ENCODE assay signal across 15 cellular contexts in genomic region chr9:4386819-4387218, GRCh38.
DNase-seq lines count a peak whose midpoint lies in the region; ATAC-seq and TF ChIP-seq lines count a peak whose summit lies in the region.
"Had no signal": no experiment of that assay in that cellular context is flagged by ENCODE, and none has a peak within 500 bp of the region (broad histone marks: within the 10 kb centered on the region; RNA-seq: fewer than 3 reads in every experiment).

No MANE protein-coding gene starts in this region.

- DNase-seq in GM10266 (ENCODE audit: extremely low spot score) (no peak), NCI-H526 (lab: John Stamatoyannopoulos, UW) (peak; percentile 32 to 46), germinal center (ENCODE audit: low spot score) (peak; percentile 18), transverse colon (no peak), SIG-M5 (lab: John Stamatoyannopoulos, UW) (no peak), spleen (no peak), pons (ENCODE audit: low spot score) (no peak)
- DNase-seq: activated CD4-positive, alpha-beta memory T cell treated with anti-CD3 and anti-CD28 coated beads for 36 hours; BE2C; DMS79; NCI-H2081 treated with DMSO at 0.1 percent for 48 hours; NK-92 treated with Interleukin-12 subunit alpha and Interleukin-12 subunit beta, amount 100 ng/mL, for 24 hours; nucleus accumbens; Right ventricle myocardium superior had no signal

- no peak for TF ChIP-seq EP300 in transverse colon (IDR thresholded peaks at IDR 0.05; ENCODE audit: low read depth)

- no peak overlapping the region for H3K4me3 ChIP-seq in transverse colon
- no peak overlapping the region for H3K4me3 ChIP-seq in spleen

- H3K4me1 ChIP-seq in transverse colon (no peaks in the 10 kb centered on the region), spleen (no peaks in the 10 kb centered on the region)
- H3K4me1 ChIP-seq: BE2C had no signal

- in situ Hi-C loops in transverse colon (cut with MboI; ENCODE audit: low pct_ligation_motif_present in 1 of 4, low pct_unique_long_range_greater_than_20kb in 1 of 4, low sequenced_read_pairs in 3 of 4), result loop anchor here (10.0 to 25.0 kb wide), 2 partner anchors 250 to 258 kb away; no protein-coding TSS in a partner anchor

- no peaks in the 10 kb centered on the region for H3K9me3 ChIP-seq in transverse colon
- H3K9me3 ChIP-seq in spleen, result no peaks in the 10 kb centered on the region
- H3K9me3 ChIP-seq: BE2C had no signal

- ATAC-seq in GM21723 (IDR thresholded peaks at IDR 0.05; ENCODE audit: unreplicated experiment), result peak; percentile 64

- H3K27me3 ChIP-seq in transverse colon (no peaks in the 10 kb centered on the region), spleen (replicated peaks in 1 of 7) (no peaks in the 10 kb centered on the region)
- H3K27me3 ChIP-seq: BE2C had no signal

- TF ChIP-seq POLR2A in transverse colon (IDR thresholded peaks at IDR 0.05) (no peak), spleen (IDR thresholded peaks at IDR 0.05) (no peak)

- peak; percentile 31 for TF ChIP-seq CTCF in GM10266 (IDR thresholded peaks at IDR 0.05; ENCODE audit: control insufficient read depth, insufficient read depth, low read depth, missing control alignments)
- TF ChIP-seq CTCF in transverse colon (IDR thresholded peaks at IDR 0.05), result no peak
- no peak for TF ChIP-seq CTCF in spleen (IDR thresholded peaks at IDR 0.05 in 8 of 11, conservative IDR thresholded peaks at IDR 0.05 in 3 of 11)

- H3K27ac ChIP-seq in transverse colon (no peak overlapping the region), spleen (no peak overlapping the region)

- H3K36me3 ChIP-seq in transverse colon, result no peaks in the 10 kb centered on the region
- H3K36me3 ChIP-seq in spleen, result no peaks in the 10 kb centered on the region
- H3K36me3 ChIP-seq: BE2C had no signal

- 87% methylated on average over 3 of the region's 3 CpGs; no CpG with 5 or more reads in 1 of the 2 donors for WGBS in transverse colon (ENCODE audit: low coverage in 1 of 2), 2 donors
- 83 to 91% (median 90%) methylated on average over 3 of the region's 3 CpGs for WGBS in spleen, 5 donors

- intact Hi-C loops in transverse colon (cut with DNase I; ENCODE audit: low total_unique reads) (no loop called here), spleen (cut with DNase I; ENCODE audit: low total_unique reads) (no loop called here)

Comparison
In these comparisons a context has a peak if more than half of its experiments do, and no peak if none do; other contexts are left out.
1. DNase-seq: peak in NCI-H526 (2 of 2) and germinal center (single experiment); none in GM10266 (single experiment), transverse colon (single experiment), SIG-M5 (single experiment), spleen (single experiment) and pons (single experiment).